Comparison of ENCODE assay signal across 16 cellular contexts in genomic region chrX:147848543-147849448, GRCh38.
"Had no signal": no experiment of that assay in that cellular context is flagged by ENCODE, and none has a peak within 500 bp of the region (broad histone marks: within the 10 kb centered on the region; RNA-seq: fewer than 3 reads in every experiment).

No MANE protein-coding gene starts in this region.

- H3K36me3 Mint-ChIP-seq: activated naive CD8-positive, alpha-beta T cell; natural killer cell had no signal

- H3K9me3 Mint-ChIP-seq: activated T-cell treated with anti-CD3 and anti-CD28 coated beads, Interleukin-2, amount 50 U/mL, for 4 hours; natural killer cell; stimulated activated naive CD8-positive, alpha-beta T cell treated with anti-CD3 and anti-CD28 coated beads, Interleukin-15, amount 100 ng/mL, for 72 hours; T-helper 2 cell treated with Interferon-gamma antibody and Interleukin-4, amounts not matched to agents 5 μg/mL and 100 μg/mL, for 36 hours had no signal

- DNase-seq: activated CD4-positive, alpha-beta T cell treated with anti-CD3 and anti-CD28 coated beads, Interleukin-2, amount 50 U/mL, for 48 hours; activated CD4-positive, CD25-positive, alpha-beta regulatory T cell treated with anti-CD3 and anti-CD28 coated beads, Interleukin-2, amount 50 U/mL, for 72 hours; activated gamma-delta T cell; activated T-cell treated with anti-CD3 and anti-CD28 coated beads, Interleukin-2, amount 50 U/mL, for 4 hours; aorta; foreskin keratinocyte; head of caudate nucleus; left colon; mammary epithelial cell; natural killer cell; stimulated activated CD4-positive, alpha-beta T cell treated with anti-CD3 and anti-CD28 coated beads, Interleukin-15, amount 100 ng/mL, for 24 hours; stimulated activated CD4-positive, alpha-beta T cell treated with anti-CD3 and anti-CD28 coated beads, Interleukin-4, amount 100 ng/mL, for 24 hours; stimulated activated naive CD8-positive, alpha-beta T cell treated with anti-CD3 and anti-CD28 coated beads, Interleukin-15, amount 100 ng/mL, for 72 hours had no signal

- H3K27me3 Mint-ChIP-seq: activated naive CD8-positive, alpha-beta T cell; stimulated activated naive CD8-positive, alpha-beta T cell treated with anti-CD3 and anti-CD28 coated beads, Interleukin-15, amount 100 ng/mL, for 72 hours had no signal

- H3K4me3 ChIP-seq: testis had no signal

- H3K27ac Mint-ChIP-seq: activated naive CD8-positive, alpha-beta T cell; natural killer cell; stimulated activated naive CD8-positive, alpha-beta T cell treated with anti-CD3 and anti-CD28 coated beads, Interleukin-15, amount 100 ng/mL, for 72 hours; T-helper 2 cell treated with Interferon-gamma antibody and Interleukin-4, amounts not matched to agents 5 μg/mL and 100 μg/mL, for 36 hours had no signal

- H3K4me1 Mint-ChIP-seq: stimulated activated naive CD8-positive, alpha-beta T cell treated with anti-CD3 and anti-CD28 coated beads, Interleukin-15, amount 100 ng/mL, for 72 hours had no signal

- ATAC-seq: activated T-cell treated with anti-CD3 and anti-CD28 coated beads, Interleukin-2, amount 50 U/mL, for 4 hours; foreskin keratinocyte; left colon; natural killer cell; stimulated activated naive CD8-positive, alpha-beta T cell treated with anti-CD3 and anti-CD28 coated beads, Interleukin-15, amount 100 ng/mL, for 72 hours had no signal

- H3K4me3 Mint-ChIP-seq: activated naive CD8-positive, alpha-beta T cell; activated T-cell treated with anti-CD3 and anti-CD28 coated beads, Interleukin-2, amount 50 U/mL, for 4 hours; natural killer cell; stimulated activated naive CD8-positive, alpha-beta T cell treated with anti-CD3 and anti-CD28 coated beads, Interleukin-15, amount 100 ng/mL, for 72 hours; T-helper 2 cell treated with Interferon-gamma antibody and Interleukin-4, amounts not matched to agents 5 μg/mL and 100 μg/mL, for 36 hours had no signal
